In the genomic region with DNA sequence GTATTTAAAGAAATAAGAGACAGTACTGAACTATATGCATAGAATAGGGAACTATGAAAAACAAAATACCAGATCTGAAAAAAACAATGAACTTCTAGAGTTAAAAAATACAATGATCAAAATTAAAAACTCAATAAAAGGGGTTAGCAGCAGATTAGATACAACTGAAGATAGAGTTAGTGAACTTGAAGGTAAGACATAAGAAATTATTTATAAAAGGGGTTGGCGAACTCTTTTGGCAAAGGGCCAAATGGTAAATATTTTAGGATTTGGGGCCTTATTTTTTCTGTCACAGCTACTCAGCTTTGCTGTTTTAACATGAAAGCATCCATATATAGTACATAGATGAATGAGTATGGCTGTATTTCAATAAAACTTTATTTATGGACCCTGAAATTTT, we compare ENCODE assay signal across 16 cellular contexts.
DNase-seq lines count a peak whose midpoint lies in the region; FAIRE-seq and TF ChIP-seq lines count a peak whose summit lies in the region.
"Had no signal": no experiment of that assay in that cellular context is flagged by ENCODE, and none has a peak within 500 bp of the region (broad histone marks: within the 10 kb centered on the region; RNA-seq: fewer than 3 reads in every experiment).

No MANE protein-coding gene starts in this region.

- H4K20me1 ChIP-seq in SK-N-SH (ENCODE audit: insufficient read depth), result no peaks in the 10 kb centered on the region
- H4K20me1 ChIP-seq: BLaER1 treated with 17β-estradiol and CSF1 and Interleukin-3, amounts not matched to agents 10 nM and 100 nM had no signal

- POLR2A ChIA-PET in SK-N-SH (lab: Yijun Ruan, JAX), result no interaction called here

- DNase-seq in DMS53 (lab: John Stamatoyannopoulos, UW) (peak; percentile 11), DMS53 treated with DMSO at 0.1 percent for 48 hours (lab: John Stamatoyannopoulos, UW; ENCODE audit: unreplicated experiment) (no peak), SK-N-SH (no peak), superior temporal gyrus (ENCODE audit: extremely low spot score) (peak; percentile 4), Calu3 (no peak), GM12892 (ENCODE audit: insufficient read length) (no peak)
- DNase-seq in stimulated activated CD4-positive, alpha-beta T cell treated with anti-CD3 and anti-CD28 coated beads, Interleukin-12 subunit alpha, Interleukin-12 subunit beta, amount 100 ng/mL, for 4 hours, result no peak
- DNase-seq: 8988T; ACHN; CD4-positive, CD25-positive, alpha-beta regulatory T cell; DMS79; HCEC 1CT had no signal

- no peak overlapping the region for H3K27ac Mint-ChIP-seq in Calu3 (ENCODE audit: unreplicated experiment)
- H3K27ac Mint-ChIP-seq: CD4-positive, CD25-positive, alpha-beta regulatory T cell had no signal

- TF ChIP-seq POLR2A in GM12892 (IDR thresholded peaks at IDR 0.05; ENCODE audit: low read depth, low read length), result no peak

- no peak for TF ChIP-seq CTCF in SK-N-SH (IDR thresholded peaks at IDR 0.05)
- TF ChIP-seq CTCF in Calu3 (IDR thresholded peaks at IDR 0.05; ENCODE audit: unreplicated experiment), result no peak

- intact Hi-C loops in Calu3 (cut with micrococcal nuclease; ENCODE audit: unreplicated experiment), result no loop called here

- H3K4me1 Mint-ChIP-seq in Calu3 (ENCODE audit: low read depth, unreplicated experiment), result peaks cover 29% of the 10 kb centered on the region

- peaks cover 21 to 48% of the 10 kb centered on the region in 2 experiments for H3K36me3 ChIP-seq in SK-N-SH (replicated peaks in 1 of 2; ENCODE audit: control insufficient read depth in 1 of 2, insufficient read depth in 2 of 2, low read length in 1 of 2)

- no peak overlapping the region for H3K27ac ChIP-seq in SK-N-SH (ENCODE audit: low read depth in 2 of 2, low read length in 1 of 2)
- H3K27ac ChIP-seq: BLaER1 treated with 17β-estradiol and CSF1 and Interleukin-3, amounts not matched to agents 10 nM and 100 nM; HL-60 had no signal

- no TSS peak for BruUV-seq in Calu3 (replicated peaks; lab: Mats Ljungman, UMichigan)

- H3K4me2 ChIP-seq in SK-N-SH, result no peak overlapping the region
- H3K4me2 ChIP-seq: BLaER1 treated with 17β-estradiol and CSF1 and Interleukin-3, amounts not matched to agents 10 nM and 100 nM had no signal

- TF ChIP-seq EP300 in SK-N-SH (IDR thresholded peaks at IDR 0.05; ENCODE audit: borderline replicate concordance in 1 of 2, low read depth in 1 of 2, low read length in 1 of 2), result no peak

- peaks cover 23% of the 10 kb centered on the region; the same call in 1 of the 2 replicates for H3K9me3 ChIP-seq in SK-N-SH

- no peak overlapping the region for H3K4me3 Mint-ChIP-seq in Calu3 (ENCODE audit: low read depth, unreplicated experiment)
- H3K4me3 Mint-ChIP-seq: CD4-positive, CD25-positive, alpha-beta regulatory T cell had no signal

- no peak for TF ChIP-seq RAD21 in SK-N-SH (IDR thresholded peaks at IDR 0.05; ENCODE audit: low read length)

- CTCF ChIA-PET in SK-N-SH (lab: Yijun Ruan, JAX), result no interaction called here
- CTCF ChIA-PET in Calu3 (lab: Charles Lee), result no interaction called here

- peaks cover 16% of the 10 kb centered on the region for H3F3A ChIP-seq in SK-N-SH (replicated peaks; ENCODE audit: insufficient read depth)

- no peak overlapping the region for H2AFZ ChIP-seq in SK-N-SH (ENCODE audit: low read depth)

- WGBS in SK-N-SH (ENCODE audit: low lambda C conversion rate), result 97% methylated on average over 1 of the region's 1 CpG

- no peak overlapping the region for H3K9ac ChIP-seq in SK-N-SH
- H3K9ac ChIP-seq: BLaER1 treated with 17β-estradiol and CSF1 and Interleukin-3, amounts not matched to agents 10 nM and 100 nM had no signal

- H3K79me2 ChIP-seq in SK-N-SH (ENCODE audit: insufficient read depth), result no peaks in the 10 kb centered on the region

- H3K9me2 ChIP-seq in SK-N-SH, result no peaks in the 10 kb centered on the region

- H3K4me3 ChIP-seq in SK-N-SH (ENCODE audit: low read depth in 2 of 2, low read length in 1 of 2), result no peak overlapping the region

- H3K27me3 Mint-ChIP-seq in Calu3 (ENCODE audit: unreplicated experiment), result no peaks in the 10 kb centered on the region
- H3K27me3 Mint-ChIP-seq: CD4-positive, CD25-positive, alpha-beta regulatory T cell had no signal

- FAIRE-seq in endometrium (lab: Jason Lieb, UNC), result peak; percentile 33
- FAIRE-seq in GM12892 (lab: Jason Lieb, UNC), result no peak
- FAIRE-seq: D721Med had no signal

- no peaks in the 10 kb centered on the region for H3K27me3 ChIP-seq in SK-N-SH (ENCODE audit: insufficient read depth)
- H3K27me3 ChIP-seq: BLaER1 treated with 17β-estradiol and CSF1 and Interleukin-3, amounts not matched to agents 10 nM and 100 nM had no signal

- H3K36me3 Mint-ChIP-seq in Calu3 (ENCODE audit: insufficient read depth, unreplicated experiment), result no peaks in the 10 kb centered on the region

- H3K4me1 ChIP-seq in SK-N-SH (ENCODE audit: control insufficient read depth in 1 of 2, insufficient read depth in 2 of 2, low read depth in 1 of 2, low read length in 1 of 2), result no peaks in the 10 kb centered on the region

- H3K9me3 Mint-ChIP-seq in Calu3 (ENCODE audit: low read depth, unreplicated experiment), result peaks cover 3% of the 10 kb centered on the region

TF ChIP-seq in SK-N-SH, 30 proteins besides CTCF, POLR2A, EP300 and RAD21:
- TF ChIP-seq NFIC (IDR thresholded peaks at IDR 0.05; ENCODE audit: borderline replicate concordance) (peak; percentile 26; the same call in 1 of the 2 replicates), FOSL2 (IDR thresholded peaks at IDR 0.05; ENCODE audit: borderline replicate concordance, low read depth) (no peak)
TF ChIP-seq in SK-N-SH: peak in this region for 1.

Comparison
In these comparisons a context has a peak if more than half of its experiments do, and no peak if none do; other contexts are left out.
1. DNase-seq: peak in DMS53 (single experiment) and superior temporal gyrus (single experiment); none in DMS53 treated with DMSO at 0.1 percent for 48 hours (single experiment), SK-N-SH (single experiment), Calu3 (single experiment), stimulated activated CD4-positive, alpha-beta T cell treated with anti-CD3 and anti-CD28 coated beads, Interleukin-12 subunit alpha, Interleukin-12 subunit beta, amount 100 ng/mL, for 4 hours (single experiment) and GM12892 (single experiment).